Comparison of ENCODE assay signal across 10 cellular contexts in genomic region chr11:26286472-26287066, GRCh38. TPM values are rescaled to one million over a fixed set of nuclear protein-coding genes. Genes with fewer than 3 reads are reported as not detected.
DNase-seq lines count a peak whose midpoint lies in the region; ATAC-seq and TF ChIP-seq lines count a peak whose summit lies in the region.
"Had no signal": no experiment of that assay in that cellular context is flagged by ENCODE, and none has a peak within 500 bp of the region (broad histone marks: within the 10 kb centered on the region; RNA-seq: fewer than 3 reads in every experiment).

No MANE protein-coding gene starts in this region.

- H3K36me3 Mint-ChIP-seq in MCF 10A (ENCODE audit: insufficient read depth, unreplicated experiment), result no peaks in the 10 kb centered on the region
- H3K36me3 Mint-ChIP-seq in endodermal cell (ENCODE audit: low read depth), result no peaks in the 10 kb centered on the region
- no peaks in the 10 kb centered on the region for H3K36me3 Mint-ChIP-seq in activated T-cell treated with anti-CD3 and anti-CD28 coated beads, Interleukin-2, amount 50 U/mL, for 4 hours (ENCODE audit: insufficient read depth)
- no peaks in the 10 kb centered on the region for H3K36me3 Mint-ChIP-seq in CD4-positive, alpha-beta T cell (ENCODE audit: low read depth)

- TF ChIP-seq CTCF in MCF 10A (IDR thresholded peaks at IDR 0.05; ENCODE audit: unreplicated experiment) (peak; percentile 47), breast epithelium (IDR thresholded peaks at IDR 0.05) (peak in 1 of 3 donors; percentile 11), NB4 (IDR thresholded peaks at IDR 0.05; ENCODE audit: low read depth, low read length) (peak; percentile 47), endodermal cell (conservative IDR thresholded peaks at IDR 0.05) (peak; percentile 76), upper lobe of right lung (IDR thresholded peaks at IDR 0.05) (peak; percentile 27)
- TF ChIP-seq CTCF in CD4-positive, alpha-beta T cell (IDR thresholded peaks at IDR 0.05), result no peak

- H3K4me3 Mint-ChIP-seq in MCF 10A (ENCODE audit: unreplicated experiment) (no peak overlapping the region), endodermal cell (no peak overlapping the region)
- H3K4me3 Mint-ChIP-seq in activated T-cell treated with anti-CD3 and anti-CD28 coated beads, Interleukin-2, amount 50 U/mL, for 4 hours, result no peak overlapping the region
- no peak overlapping the region for H3K4me3 Mint-ChIP-seq in CD4-positive, alpha-beta T cell

- H3K9ac ChIP-seq in endodermal cell (ENCODE audit: extremely low read depth, low read length, poor library complexity, severe bottlenecking), result no peak overlapping the region

- H3K4me1 Mint-ChIP-seq in MCF 10A (ENCODE audit: insufficient read depth, unreplicated experiment) (peaks cover 6% of the 10 kb centered on the region), endodermal cell (peaks cover 6% of the 10 kb centered on the region)
- H3K4me1 Mint-ChIP-seq in activated T-cell treated with anti-CD3 and anti-CD28 coated beads, Interleukin-2, amount 50 U/mL, for 4 hours (ENCODE audit: low read depth), result peaks cover 6% of the 10 kb centered on the region
- no peaks in the 10 kb centered on the region for H3K4me1 Mint-ChIP-seq in CD4-positive, alpha-beta T cell (ENCODE audit: low read depth)

- H3K27me3 ChIP-seq in breast epithelium, result no peaks in the 10 kb centered on the region
- H3K27me3 ChIP-seq in endodermal cell (ENCODE audit: control insufficient read depth, insufficient read depth, low read length, poor library complexity, severe bottlenecking), result no peaks in the 10 kb centered on the region
- peaks cover 4% of the 10 kb centered on the region for H3K27me3 ChIP-seq in upper lobe of right lung
- H3K27me3 ChIP-seq in CD4-positive, alpha-beta T cell (ENCODE audit: control insufficient read depth, insufficient read depth, low read length), result no peaks in the 10 kb centered on the region

- H3K27me3 Mint-ChIP-seq in MCF 10A (ENCODE audit: insufficient read depth, unreplicated experiment) (peaks cover 18% of the 10 kb centered on the region), endodermal cell (ENCODE audit: insufficient read depth) (peaks cover 4% of the 10 kb centered on the region)
- H3K27me3 Mint-ChIP-seq in activated T-cell treated with anti-CD3 and anti-CD28 coated beads, Interleukin-2, amount 50 U/mL, for 4 hours (ENCODE audit: low read depth), result peaks cover 7% of the 10 kb centered on the region
- H3K27me3 Mint-ChIP-seq in CD4-positive, alpha-beta T cell, result peaks cover 4% of the 10 kb centered on the region

- BruUV-seq in MCF 10A (replicated peaks; lab: Mats Ljungman, UMichigan), result no TSS peak

- H3K27ac Mint-ChIP-seq in MCF 10A (ENCODE audit: low read depth, unreplicated experiment) (no peak overlapping the region), endodermal cell (no peak overlapping the region)
- H3K27ac Mint-ChIP-seq in CD4-positive, alpha-beta T cell, result no peak overlapping the region

- H3K36me3 ChIP-seq in breast epithelium (no peaks in the 10 kb centered on the region), endodermal cell (ENCODE audit: control insufficient read depth, insufficient read depth, low read length) (no peaks in the 10 kb centered on the region), upper lobe of right lung (no peaks in the 10 kb centered on the region)
- H3K36me3 ChIP-seq: neutrophil had no signal

- DNase-seq in MCF 10A (ENCODE audit: unreplicated experiment) (peak; percentile 31), breast epithelium (ENCODE audit: low spot score in 2 of 2) (no peak), NB4 (ENCODE audit: low read depth) (peak; percentile 30), endodermal cell (peak; percentile 71), upper lobe of right lung (no peak), DMS79 (lab: John Stamatoyannopoulos, UW) (no peak)
- no peak for DNase-seq in activated T-cell treated with anti-CD3 and anti-CD28 coated beads, Interleukin-2, amount 50 U/mL, for 4 hours
- DNase-seq in CD4-positive, alpha-beta T cell, result no peak

- H3K27ac ChIP-seq in breast epithelium, result no peak overlapping the region
- no peak overlapping the region for H3K27ac ChIP-seq in endodermal cell (ENCODE audit: low read depth, low read length)
- H3K27ac ChIP-seq in upper lobe of right lung, result no peak overlapping the region
- no peak overlapping the region for H3K27ac ChIP-seq in CD4-positive, alpha-beta T cell (ENCODE audit: low read depth, low read length)
- H3K27ac ChIP-seq: neutrophil had no signal

- no peaks in the 10 kb centered on the region for H3K9me3 Mint-ChIP-seq in MCF 10A (ENCODE audit: unreplicated experiment)
- no peaks in the 10 kb centered on the region for H3K9me3 Mint-ChIP-seq in endodermal cell
- H3K9me3 Mint-ChIP-seq in activated T-cell treated with anti-CD3 and anti-CD28 coated beads, Interleukin-2, amount 50 U/mL, for 4 hours, result no peaks in the 10 kb centered on the region
- H3K9me3 Mint-ChIP-seq in CD4-positive, alpha-beta T cell, result no peaks in the 10 kb centered on the region

- H3K4me1 ChIP-seq in breast epithelium, result no peaks in the 10 kb centered on the region
- H3K4me1 ChIP-seq in endodermal cell (ENCODE audit: control insufficient read depth, insufficient read depth, low read length), result no peaks in the 10 kb centered on the region
- H3K4me1 ChIP-seq in upper lobe of right lung, result peaks cover 4% of the 10 kb centered on the region

- CTCF ChIA-PET in MCF 10A (lab: Yijun Ruan, JAX), result interaction anchor here (0.8 to 2.1 kb wide), 11 partner anchors 9 to 875 kb away, joined by 3 to 12 read pairs (median 4); no protein-coding TSS in a partner anchor
- CTCF ChIA-PET in CD4-positive, alpha-beta T cell (lab: Charles Lee), result no interaction called here

- no peak for TF ChIP-seq POLR2A in breast epithelium (IDR thresholded peaks at IDR 0.05)
- no peak for TF ChIP-seq POLR2A in NB4 (IDR thresholded peaks at IDR 0.05; ENCODE audit: extremely low read depth, insufficient read length)

- H3K9me3 ChIP-seq in breast epithelium (no peaks in the 10 kb centered on the region), endodermal cell (ENCODE audit: control insufficient read depth, low read length) (no peaks in the 10 kb centered on the region), upper lobe of right lung (no peaks in the 10 kb centered on the region)
- no peaks in the 10 kb centered on the region for H3K9me3 ChIP-seq in CD4-positive, alpha-beta T cell (ENCODE audit: control insufficient read depth, low read length)
- H3K9me3 ChIP-seq: neutrophil had no signal

- POLR2A ChIA-PET in MCF 10A (lab: Yijun Ruan, JAX), result no interaction called here
- POLR2A ChIA-PET in CD4-positive, alpha-beta T cell (lab: Charles Lee), result no interaction called here

- H3K4me3 ChIP-seq in breast epithelium (no peak overlapping the region), NB4 (ENCODE audit: low read depth, low read length) (no peak overlapping the region), endodermal cell (ENCODE audit: low read length) (no peak overlapping the region), upper lobe of right lung (no peak overlapping the region)

- intact Hi-C loops in MCF 10A (cut with micrococcal nuclease), result no loop called here
- intact Hi-C loops in breast epithelium (cut with DNase I; ENCODE audit: low total_unique reads), result no loop called here
- intact Hi-C loops in upper lobe of right lung (cut with DNase I), result no loop called here
- intact Hi-C loops in CD4-positive, alpha-beta T cell (cut with DNase I, micrococcal nuclease), result loop anchor here in 1 of 2 experiments (5.0 kb wide), 1 partner anchor 1201 kb away; no protein-coding TSS in a partner anchor

- WGBS in endodermal cell (ENCODE audit: insufficient coverage in 1 of 2, insufficient read length in 1 of 2), 2 experiments, result 25 to 28% methylated on average over 2 to 4 of the region's 5 CpGs

- ATAC-seq in upper lobe of right lung, result no peak
- ATAC-seq in activated T-cell treated with anti-CD3 and anti-CD28 coated beads, Interleukin-2, amount 50 U/mL, for 4 hours, result no peak
- ATAC-seq in CD4-positive, alpha-beta T cell (ENCODE audit: poor library complexity), result no peak

RNA-seq across cellular contexts. Expression of gene ANO3, which starts 45.4 kb away (rescaled TPM):
- total RNA-seq in MCF 10A (2022) (not detected in 2 replicates), breast epithelium (1 to 10 TPM in 1 of 3 donors, under 1 TPM in 2; 0.29 to 9.0 (median 0.66) TPM), endodermal cell (not detected), upper lobe of right lung (1.2 TPM)
- 1.8 TPM for polyA plus RNA-seq in endodermal cell (2013, experiment 1 of 2)
- polyA plus RNA-seq in endodermal cell (2013, experiment 2 of 2), result 2.0 TPM
- not detected for total RNA-seq in activated T-cell treated with anti-CD3 and anti-CD28 coated beads, Interleukin-2, amount 50 U/mL, for 4 hours
- total RNA-seq in CD4-positive, alpha-beta T cell, result not detected
- total RNA-seq: activated CD8-positive, alpha-beta memory T cell treated with anti-CD3 and anti-CD28 coated beads for 36 hours had no signal

Comparison
In these comparisons a context has a peak if more than half of its experiments do, and no peak if none do; other contexts are left out.
1. DNase-seq: peak in MCF 10A (single experiment), NB4 (single experiment) and endodermal cell (single experiment); none in breast epithelium (0 of 2), upper lobe of right lung (single experiment), activated T-cell treated with anti-CD3 and anti-CD28 coated beads, Interleukin-2, amount 50 U/mL, for 4 hours (single experiment), DMS79 (single experiment) and CD4-positive, alpha-beta T cell (0 of 10).